In the genomic region with DNA sequence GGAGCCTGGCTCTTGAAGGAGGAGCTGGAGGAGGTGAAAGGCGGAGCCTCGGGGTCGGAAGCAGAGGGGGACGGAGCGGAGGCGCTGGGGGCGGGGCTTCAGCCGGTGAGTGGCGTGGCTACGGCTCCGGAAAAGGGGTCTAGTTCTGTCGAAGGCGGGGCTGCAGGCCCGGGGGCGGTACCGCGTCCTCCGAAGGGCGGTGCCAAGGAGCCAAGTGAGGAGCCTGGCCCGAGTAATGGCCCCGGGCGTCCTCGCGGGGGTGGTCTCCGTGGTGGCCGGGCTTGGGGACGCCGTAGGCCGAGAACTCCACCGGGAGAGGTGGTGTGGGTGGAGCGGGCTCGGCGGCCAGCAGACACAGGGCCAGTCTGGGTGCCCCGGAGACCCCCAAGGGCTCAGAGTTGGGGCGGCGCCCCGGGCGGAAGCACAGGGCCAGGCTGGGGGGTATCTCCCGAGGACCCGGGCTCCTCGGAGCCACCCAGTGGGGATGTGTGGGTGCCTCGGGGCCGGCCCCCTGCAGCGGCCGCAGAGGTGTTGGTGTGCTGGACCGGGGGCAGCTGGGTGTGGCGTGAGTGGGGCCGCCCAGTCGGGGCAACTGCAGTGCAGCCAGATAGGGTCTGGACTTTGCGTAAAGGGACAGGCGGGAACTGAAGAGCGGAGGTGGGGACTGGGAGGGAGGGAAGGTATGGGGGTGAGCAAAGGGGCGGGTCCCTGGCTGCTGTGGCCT, we compare ENCODE assay signal across 1 cellular context.
TF ChIP-seq lines count a peak whose summit lies in the region.

No MANE protein-coding gene starts in this region.

TF ChIP-seq in HEK293, 187 proteins besides CTCF, POLR2A, EP300 and RAD21 (continued from another document):
- TF ChIP-seq, protein P1, sequence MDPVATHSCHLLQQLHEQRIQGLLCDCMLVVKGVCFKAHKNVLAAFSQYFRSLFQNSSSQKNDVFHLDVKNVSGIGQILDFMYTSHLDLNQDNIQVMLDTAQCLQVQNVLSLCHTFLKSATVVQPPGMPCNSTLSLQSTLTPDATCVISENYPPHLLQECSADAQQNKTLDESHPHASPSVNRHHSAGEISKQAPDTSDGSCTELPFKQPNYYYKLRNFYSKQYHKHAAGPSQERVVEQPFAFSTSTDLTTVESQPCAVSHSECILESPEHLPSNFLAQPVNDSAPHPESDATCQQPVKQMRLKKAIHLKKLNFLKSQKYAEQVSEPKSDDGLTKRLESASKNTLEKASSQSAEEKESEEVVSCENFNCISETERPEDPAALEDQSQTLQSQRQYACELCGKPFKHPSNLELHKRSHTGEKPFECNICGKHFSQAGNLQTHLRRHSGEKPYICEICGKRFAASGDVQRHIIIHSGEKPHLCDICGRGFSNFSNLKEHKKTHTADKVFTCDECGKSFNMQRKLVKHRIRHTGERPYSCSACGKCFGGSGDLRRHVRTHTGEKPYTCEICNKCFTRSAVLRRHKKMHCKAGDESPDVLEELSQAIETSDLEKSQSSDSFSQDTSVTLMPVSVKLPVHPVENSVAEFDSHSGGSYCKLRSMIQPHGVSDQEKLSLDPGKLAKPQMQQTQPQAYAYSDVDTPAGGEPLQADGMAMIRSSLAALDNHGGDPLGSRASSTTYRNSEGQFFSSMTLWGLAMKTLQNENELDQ (tag by site-specific recombination; IDR thresholded peaks at IDR 0.05; ENCODE audit: low read depth): no peak
- TF ChIP-seq ZFP3 (tag by site-specific recombination; IDR thresholded peaks at IDR 0.05; ENCODE audit: low read depth) (no peak), ZNF843 (tag by site-specific recombination; IDR thresholded peaks at IDR 0.05) (no peak), REPIN1 (tag by site-specific recombination; IDR thresholded peaks at IDR 0.05; ENCODE audit: low read depth) (no peak)
